Comparison of ENCODE assay signal across 8 cellular contexts in the genomic region with DNA sequence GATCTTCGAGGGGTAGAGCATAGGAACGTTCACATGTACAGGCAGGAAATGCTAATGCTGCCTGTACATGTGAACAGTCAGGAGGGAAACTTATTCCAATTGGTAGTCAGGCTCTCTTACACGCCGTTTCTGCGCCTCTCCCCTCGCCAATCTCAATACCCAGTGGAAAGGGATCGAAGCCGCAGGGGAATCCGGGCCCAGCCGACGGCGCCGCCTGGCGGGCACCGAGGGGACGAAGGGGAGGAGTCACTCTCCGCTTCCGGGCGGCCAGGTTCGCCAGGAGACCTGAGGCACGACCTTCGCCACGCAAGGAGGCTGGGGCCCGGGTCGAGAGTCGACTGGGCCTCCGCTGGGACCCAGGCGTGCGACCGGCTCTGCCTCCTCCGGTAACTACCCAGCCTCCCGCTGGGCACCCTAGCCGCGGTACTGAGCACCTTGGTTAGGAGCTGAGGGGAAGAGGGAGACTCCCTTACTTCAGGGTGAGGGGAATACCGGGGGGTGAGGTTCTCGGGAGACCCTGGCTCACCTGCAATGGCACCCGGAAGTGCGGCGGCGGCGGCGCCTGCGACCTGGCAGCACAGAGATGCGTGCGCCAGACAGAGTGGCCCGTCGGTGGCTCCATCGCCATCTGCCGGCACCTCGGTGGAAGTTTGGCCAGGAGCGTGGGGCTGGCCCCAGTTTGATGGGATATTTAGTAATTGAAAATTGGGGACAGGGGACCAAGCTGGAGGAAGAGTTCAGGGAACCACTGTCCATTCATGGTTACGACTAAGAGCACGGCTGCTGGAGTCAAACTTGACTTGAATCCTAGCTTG. TPM values are rescaled to one million over a fixed set of nuclear protein-coding genes. Genes with fewer than 3 reads are reported as not detected.
DNase-seq lines count a peak whose midpoint lies in the region; ATAC-seq and TF ChIP-seq lines count a peak whose summit lies in the region.

A gene (minus strand): TSS at position 557 of the 815 bp plus-strand sequence. CDS start 1,026 bp downstream, outside the sequence.

- H3K36me3 ChIP-seq in left ventricle myocardium inferior (peaks cover 51% of the 10 kb centered on the region), psoas muscle (ENCODE audit: insufficient read depth in 1 of 2, low read depth in 1 of 2) (peaks cover 5 to 63% of the 10 kb centered on the region in 2 donors), uterus (no peaks in the 10 kb centered on the region)

- DNase-seq in NCI-H1417 (lab: John Stamatoyannopoulos, UW) (peak; percentile 73 to 91 (median 91)), amniotic epithelial cell (ENCODE audit: low read depth) (peak; percentile 67), left ventricle myocardium inferior (peak; percentile 89), psoas muscle (peak; percentile 90 to 95), uterus (peak; percentile 79 to 86)

- WGBS in psoas muscle, 3 donors: 0 to 1% (median 1%) methylated on average over 48 to 53 of the region's 53 CpGs

- peak within 1 kb of the TSS; percentile 67 for H3K4me3 ChIP-seq in GM12875 (ENCODE audit: low read depth, low read length)
- H3K4me3 ChIP-seq in left ventricle myocardium inferior: peak within 1 kb of the TSS; percentile 82
- peak within 1 kb of the TSS; percentile 87 for H3K4me3 ChIP-seq in psoas muscle
- peak within 1 kb of the TSS; percentile 78 to 93 for H3K4me3 ChIP-seq in uterus

- no peaks in the 10 kb centered on the region for H3K27me3 ChIP-seq in left ventricle myocardium inferior (ENCODE audit: low read depth)
- H3K27me3 ChIP-seq in psoas muscle (ENCODE audit: insufficient read depth in 3 of 3, low read length in 2 of 3): no peaks in the 10 kb centered on the region
- no peaks in the 10 kb centered on the region for H3K27me3 ChIP-seq in uterus

- H3K4me1 ChIP-seq in left ventricle myocardium inferior (peaks cover 23% of the 10 kb centered on the region), psoas muscle (peaks cover 3% of the 10 kb centered on the region), uterus (peaks cover 0 to 4% of the 10 kb centered on the region in 2 donors)

- TF ChIP-seq CTCF in GM12875 (IDR thresholded peaks at IDR 0.05; ENCODE audit: borderline replicate concordance, insufficient read depth, low read depth, low read length) (peak; percentile 96), left ventricle myocardium inferior (IDR thresholded peaks at IDR 0.05; ENCODE audit: borderline replicate concordance) (peak; percentile 75), psoas muscle (IDR thresholded peaks at IDR 0.05) (peak; percentile 59), uterus (IDR thresholded peaks at IDR 0.05) (peak; percentile 70 to 79 (median 74))

- TF ChIP-seq POLR2A in uterus (IDR thresholded peaks at IDR 0.05): peak in 1 of 2 donors; percentile 65

- ATAC-seq in HG02759 (IDR thresholded peaks at IDR 0.05; ENCODE audit: unreplicated experiment) (peak; percentile 91), psoas muscle (peak; percentile 94 to 97 (median 95))

- H3K27ac ChIP-seq in left ventricle myocardium inferior (replicated peaks) (peak within 1 kb of the TSS; percentile 94), psoas muscle (peak within 1 kb of the TSS; percentile 98), uterus (peak within 1 kb of the TSS; percentile 94)

- H3K9me3 ChIP-seq in left ventricle myocardium inferior (replicated peaks) (no peaks in the 10 kb centered on the region), psoas muscle (no peaks in the 10 kb centered on the region), uterus (no peaks in the 10 kb centered on the region)

- intact Hi-C loops in T-helper 1 cell treated with Interleukin-12 subunit alpha and Interleukin-12 subunit beta and Interleukin-4 antibody, amounts not matched to agents 30 ng/mL and 1 ng/mL, for 36 hours (cut with micrococcal nuclease): loop anchor here (1.0 kb wide), 12 partner anchors 9 to 719 kb away; a partner anchor contains a TSS
- intact Hi-C loops in left ventricle myocardium inferior (cut with micrococcal nuclease): no loop called here
- intact Hi-C loops in psoas muscle (cut with DNase I): loop anchor here (2.0 to 5.0 kb wide), 2 partner anchors 194 to 197 kb away; no protein-coding TSS in a partner anchor
- intact Hi-C loops in uterus (cut with DNase I; ENCODE audit: low total_unique reads): no loop called here

RNA-seq across cellular contexts. Expression of the gene that starts here (rescaled TPM):
- total RNA-seq in T-helper 1 cell treated with Interleukin-12 subunit alpha and Interleukin-12 subunit beta and Interleukin-4 antibody, amounts not matched to agents 30 ng/mL and 1 ng/mL, for 36 hours: 30.9 and 31.2 TPM in 2 replicates
- total RNA-seq in left ventricle myocardium inferior (9.4 TPM), psoas muscle (10 to 100 TPM in 1 of 4 donors, 1 to 10 TPM in 3; 6.8 to 11.3 (median 8.6) TPM), uterus (10 to 100 TPM in 3 of 4 donors, 1 to 10 TPM in 1; 2.8 to 21.5 (median 14.6) TPM)
- polyA plus RNA-seq in psoas muscle: 10 to 100 TPM in 1 of 3 donors, 1 to 10 TPM in 2; 6.2 to 11.6 (median 8.1) TPM

Comparison
In these comparisons a context has a peak if more than half of its experiments do, and no peak if none do; other contexts are left out.
1. Peak in every context shown above with its lines: DNase-seq, ATAC-seq, H3K4me3 ChIP-seq and H3K27ac ChIP-seq.
2. intact Hi-C loops: an anchor here in T-helper 1 cell treated with Interleukin-12 subunit alpha and Interleukin-12 subunit beta and Interleukin-4 antibody, amounts not matched to agents 30 ng/mL and 1 ng/mL, for 36 hours (1.0 kb wide) and psoas muscle (2.0 to 5.0 kb wide); none called in left ventricle myocardium inferior and uterus.